In genomic region chr2:170966648-170967396, GRCh38 we compare ENCODE assay signal across 12 cellular contexts. TPM values are rescaled to one million over a fixed set of nuclear protein-coding genes. Genes with fewer than 3 reads are reported as not detected.
DNase-seq lines count a peak whose midpoint lies in the region; ATAC-seq and TF ChIP-seq lines count a peak whose summit lies in the region.
"Had no signal": no experiment of that assay in that cellular context is flagged by ENCODE, and none has a peak within 500 bp of the region (broad histone marks: within the 10 kb centered on the region; RNA-seq: fewer than 3 reads in every experiment).

No MANE protein-coding gene starts in this region.

- peak; percentile 7; the same call in 1 of the 2 replicates for TF ChIP-seq CTCF in PC-9 (conservative IDR thresholded peaks at IDR 0.05)
- peak; percentile 16 for TF ChIP-seq CTCF in fibroblast of mammary gland (conservative IDR thresholded peaks at IDR 0.05; ENCODE audit: control insufficient read depth, insufficient read depth, low read depth, low read length)
- TF ChIP-seq CTCF in type B pancreatic cell (conservative IDR thresholded peaks at IDR 0.05): peak; percentile 61

- no peak overlapping the region for H3K4me2 ChIP-seq in PC-9

- DNase-seq in activated naive CD8-positive, alpha-beta T cell treated with anti-CD3 and anti-CD28 coated beads for 36 hours: peak; percentile 16
- DNase-seq in activated naive CD8-positive, alpha-beta T cell treated with anti-CD3 and anti-CD28 coated beads, Interleukin-2, amount 50 U/mL, for 24 hours: no peak
- DNase-seq in PC-9: no peak
- DNase-seq in fibroblast of mammary gland (ENCODE audit: low read depth): no peak
- DNase-seq in type B pancreatic cell (ENCODE audit: extremely low spot score, unreplicated experiment): no peak
- no peak for DNase-seq in UCSD-AML1 (lab: John Stamatoyannopoulos, UW; ENCODE audit: unreplicated experiment)
- DNase-seq in D341Med (ENCODE audit: low spot score): no peak
- DNase-seq: pancreas had no signal

- no peaks in the 10 kb centered on the region for H3K4me1 ChIP-seq in PC-9 (replicated peaks; ENCODE audit: insufficient read depth)
- H3K4me1 ChIP-seq: pancreas had no signal

- H3K9me3 ChIP-seq in PC-9 (ENCODE audit: insufficient read depth, low read depth): no peaks in the 10 kb centered on the region
- H3K9me3 ChIP-seq: pancreas had no signal

- H3K27me3 Mint-ChIP-seq in activated naive CD8-positive, alpha-beta T cell treated with anti-CD3 and anti-CD28 coated beads for 36 hours: no peaks in the 10 kb centered on the region
- no peaks in the 10 kb centered on the region for H3K27me3 Mint-ChIP-seq in activated naive CD8-positive, alpha-beta T cell treated with anti-CD3 and anti-CD28 coated beads, Interleukin-2, amount 50 U/mL, for 24 hours
- H3K27me3 Mint-ChIP-seq in type B pancreatic cell: no peaks in the 10 kb centered on the region
- H3K27me3 Mint-ChIP-seq: activated naive CD4-positive, alpha-beta T cell treated with anti-CD3 and anti-CD28 coated beads, Interleukin-2, amount 50 U/mL, for 24 hours; stimulated activated memory B cell treated with anti-CD40 and anti-IgM and Interleukin-4, amounts not matched to agents 10 μg/mL and 1 μg/mL and 100 μg/mL, for 72 hours had no signal

- H3K4me3 Mint-ChIP-seq in activated naive CD8-positive, alpha-beta T cell treated with anti-CD3 and anti-CD28 coated beads for 36 hours: no peak overlapping the region
- no peak overlapping the region for H3K4me3 Mint-ChIP-seq in activated naive CD8-positive, alpha-beta T cell treated with anti-CD3 and anti-CD28 coated beads, Interleukin-2, amount 50 U/mL, for 24 hours
- no peak overlapping the region for H3K4me3 Mint-ChIP-seq in type B pancreatic cell
- H3K4me3 Mint-ChIP-seq: activated naive CD4-positive, alpha-beta T cell treated with anti-CD3 and anti-CD28 coated beads, Interleukin-2, amount 50 U/mL, for 24 hours; stimulated activated memory B cell treated with anti-CD40 and anti-IgM and Interleukin-4, amounts not matched to agents 10 μg/mL and 1 μg/mL and 100 μg/mL, for 72 hours had no signal

- POLR2A ChIA-PET in PC-9 (lab: Charles Lee; ENCODE audit: unreplicated experiment): no interaction called here

- intact Hi-C loops in PC-9 (cut with micrococcal nuclease; ENCODE audit: unreplicated experiment): no loop called here

- CTCF ChIA-PET in PC-9 (lab: Charles Lee): interaction anchor here (0.6 to 0.7 kb wide), 2 partner anchors 20 to 150 kb away, joined by 6 to 18 read pairs; no protein-coding TSS in a partner anchor

- H3K27me3 ChIP-seq in PC-9 (ENCODE audit: insufficient read depth, low read depth): no peaks in the 10 kb centered on the region
- H3K27me3 ChIP-seq: pancreas had no signal

- ATAC-seq in activated naive CD8-positive, alpha-beta T cell treated with anti-CD3 and anti-CD28 coated beads, Interleukin-2, amount 50 U/mL, for 24 hours: no peak
- no peak for ATAC-seq in HG02884 (IDR thresholded peaks at IDR 0.05; ENCODE audit: unreplicated experiment)
- ATAC-seq: stimulated activated memory B cell treated with anti-CD40 and anti-IgM and Interleukin-4, amounts not matched to agents 10 μg/mL and 1 μg/mL and 100 μg/mL, for 72 hours had no signal

- H3F3A ChIP-seq in PC-9 (ENCODE audit: insufficient read depth, low read depth): peaks cover 30% of the 10 kb centered on the region

- no peaks in the 10 kb centered on the region for H4K20me1 ChIP-seq in PC-9 (ENCODE audit: insufficient read depth)

- H3K36me3 Mint-ChIP-seq in activated naive CD8-positive, alpha-beta T cell treated with anti-CD3 and anti-CD28 coated beads for 36 hours: peaks cover 10% of the 10 kb centered on the region
- peaks cover 37% of the 10 kb centered on the region for H3K36me3 Mint-ChIP-seq in activated naive CD8-positive, alpha-beta T cell treated with anti-CD3 and anti-CD28 coated beads, Interleukin-2, amount 50 U/mL, for 24 hours (ENCODE audit: low read depth)
- peaks cover 23% of the 10 kb centered on the region for H3K36me3 Mint-ChIP-seq in type B pancreatic cell

- H3K79me2 ChIP-seq in PC-9 (ENCODE audit: low read depth): no peaks in the 10 kb centered on the region

- no peak overlapping the region for H3K27ac ChIP-seq in PC-9
- H3K27ac ChIP-seq: pancreas, SK-N-MC had no signal

- no TSS peak for BruUV-seq in PC-9 (replicated peaks; lab: Mats Ljungman, UMichigan)

- no peaks in the 10 kb centered on the region for H3K9me2 ChIP-seq in PC-9 (ENCODE audit: insufficient read depth)

- H3K36me3 ChIP-seq in PC-9 (ENCODE audit: low read depth): peaks cover 34% of the 10 kb centered on the region

- peak overlapping the region; percentile 11 for H3K27ac Mint-ChIP-seq in activated naive CD8-positive, alpha-beta T cell treated with anti-CD3 and anti-CD28 coated beads for 36 hours
- H3K27ac Mint-ChIP-seq in activated naive CD8-positive, alpha-beta T cell treated with anti-CD3 and anti-CD28 coated beads, Interleukin-2, amount 50 U/mL, for 24 hours: no peak overlapping the region
- no peak overlapping the region for H3K27ac Mint-ChIP-seq in type B pancreatic cell
- H3K27ac Mint-ChIP-seq: stimulated activated memory B cell treated with anti-CD40 and anti-IgM and Interleukin-4, amounts not matched to agents 10 μg/mL and 1 μg/mL and 100 μg/mL, for 72 hours had no signal

- H3K4me1 Mint-ChIP-seq in activated naive CD8-positive, alpha-beta T cell treated with anti-CD3 and anti-CD28 coated beads for 36 hours: no peaks in the 10 kb centered on the region
- H3K4me1 Mint-ChIP-seq in activated naive CD8-positive, alpha-beta T cell treated with anti-CD3 and anti-CD28 coated beads, Interleukin-2, amount 50 U/mL, for 24 hours: no peaks in the 10 kb centered on the region
- peaks cover 4% of the 10 kb centered on the region for H3K4me1 Mint-ChIP-seq in type B pancreatic cell (ENCODE audit: unreplicated experiment)
- H3K4me1 Mint-ChIP-seq: activated naive CD4-positive, alpha-beta T cell treated with anti-CD3 and anti-CD28 coated beads, Interleukin-2, amount 50 U/mL, for 24 hours; stimulated activated memory B cell treated with anti-CD40 and anti-IgM and Interleukin-4, amounts not matched to agents 10 μg/mL and 1 μg/mL and 100 μg/mL, for 72 hours had no signal

- H3K9me3 Mint-ChIP-seq in activated naive CD8-positive, alpha-beta T cell treated with anti-CD3 and anti-CD28 coated beads for 36 hours: no peaks in the 10 kb centered on the region
- no peaks in the 10 kb centered on the region for H3K9me3 Mint-ChIP-seq in activated naive CD8-positive, alpha-beta T cell treated with anti-CD3 and anti-CD28 coated beads, Interleukin-2, amount 50 U/mL, for 24 hours
- H3K9me3 Mint-ChIP-seq in type B pancreatic cell: no peaks in the 10 kb centered on the region
- H3K9me3 Mint-ChIP-seq: activated naive CD4-positive, alpha-beta T cell treated with anti-CD3 and anti-CD28 coated beads, Interleukin-2, amount 50 U/mL, for 24 hours; stimulated activated memory B cell treated with anti-CD40 and anti-IgM and Interleukin-4, amounts not matched to agents 10 μg/mL and 1 μg/mL and 100 μg/mL, for 72 hours had no signal

- H3K4me3 ChIP-seq in PC-9 (no peak overlapping the region), fibroblast of mammary gland (ENCODE audit: control insufficient read depth, low read depth, low read length) (no peak overlapping the region)
- H3K4me3 ChIP-seq: pancreas, SK-N-MC had no signal

- H2AFZ ChIP-seq in PC-9: no peak overlapping the region

RNA-seq across cellular contexts. Expression of gene GORASP2, which starts 37.8 kb away (rescaled TPM):
- 10 to 100 TPM; 84.5 to 95.0 TPM for total RNA-seq in activated naive CD8-positive, alpha-beta T cell treated with anti-CD3 and anti-CD28 coated beads for 36 hours
- 74.7 and 110 TPM in 2 replicates for total RNA-seq in PC-9 (2021)
- 77.7 and 110 TPM in 2 replicates for total RNA-seq in type B pancreatic cell (ENCODE audit: low replicate concordance)

Comparison
In these comparisons a context has a peak if more than half of its experiments do, and no peak if none do; other contexts are left out.
1. CTCF ChIP-seq: peak in every context shown above with its lines; median percentile 61 in type B pancreatic cell; 16 in fibroblast of mammary gland; 7 in PC-9.